17 cellular contexts compared by ENCODE assay signal in genomic region chr19:42505066-42505465, GRCh38. TPM values are rescaled to one million over a fixed set of nuclear protein-coding genes. Genes with fewer than 3 reads are reported as not detected.
DNase-seq lines count a peak whose midpoint lies in the region; ATAC-seq and TF ChIP-seq lines count a peak whose summit lies in the region.
"Had no signal": no experiment of that assay in that cellular context is flagged by ENCODE, and none has a peak within 500 bp of the region (broad histone marks: within the 10 kb centered on the region; RNA-seq: fewer than 3 reads in every experiment).

No MANE protein-coding gene starts in this region.

- no peaks in the 10 kb centered on the region for H3K79me2 ChIP-seq in mammary epithelial cell (ENCODE audit: insufficient read depth, low read length)

- no peak for ATAC-seq in stimulated activated naive CD8-positive, alpha-beta T cell treated with anti-CD3 and anti-CD28 coated beads, Interleukin-15, amount 100 ng/mL, for 72 hours
- no peak for ATAC-seq in activated CD8-positive, alpha-beta T cell treated with anti-CD3 and anti-CD28 coated beads, Interleukin-2, amount 10 ng/mL, durations not matched to agents 7 days and 5 days
- peak; percentile 28 for ATAC-seq in left colon
- no peak for ATAC-seq in effector memory CD8-positive, alpha-beta T cell (replicated peaks)
- no peak for ATAC-seq in GM21360 (IDR thresholded peaks at IDR 0.05; ENCODE audit: unreplicated experiment)

- no peaks in the 10 kb centered on the region for H3K27me3 ChIP-seq in mammary epithelial cell (ENCODE audit: insufficient read depth, low read length)

- TF ChIP-seq CTCF in mammary epithelial cell (conservative IDR thresholded peaks at IDR 0.05 in 1 of 2, IDR thresholded peaks at IDR 0.05 in 1 of 2; ENCODE audit: extremely low read depth in 1 of 2, insufficient read depth in 1 of 2, low read depth in 1 of 2, low read length in 2 of 2), result no peak

- H3K4me2 ChIP-seq in mammary epithelial cell (ENCODE audit: insufficient read depth, low read depth, low read length), result no peak overlapping the region

- no peak overlapping the region for H2AFZ ChIP-seq in mammary epithelial cell (ENCODE audit: low read depth, low read length)

- H3K9me3 ChIP-seq in mammary epithelial cell (replicated peaks; ENCODE audit: insufficient read depth, low read length), result no peaks in the 10 kb centered on the region
- H3K9me3 ChIP-seq: BE2C, Caco-2 had no signal

- H3K36me3 Mint-ChIP-seq in stimulated activated naive CD8-positive, alpha-beta T cell treated with anti-CD3 and anti-CD28 coated beads, Interleukin-15, Interleukin-2, amounts not matched to agents 100 ng/mL and 50 ng/mL, for 24 hours (ENCODE audit: low read depth), result no peaks in the 10 kb centered on the region
- peaks cover 17% of the 10 kb centered on the region for H3K36me3 Mint-ChIP-seq in activated CD8-positive, alpha-beta T cell treated with anti-CD3 and anti-CD28 coated beads, Interleukin-2, amount 10 ng/mL, durations not matched to agents 7 days and 5 days (ENCODE audit: low read depth)
- H3K36me3 Mint-ChIP-seq in effector memory CD8-positive, alpha-beta T cell (ENCODE audit: insufficient read depth), result no peaks in the 10 kb centered on the region

- H3K9me3 Mint-ChIP-seq in stimulated activated naive CD8-positive, alpha-beta T cell treated with anti-CD3 and anti-CD28 coated beads, Interleukin-15, Interleukin-2, amounts not matched to agents 100 ng/mL and 50 ng/mL, for 24 hours, result no peaks in the 10 kb centered on the region
- no peaks in the 10 kb centered on the region for H3K9me3 Mint-ChIP-seq in stimulated activated naive CD8-positive, alpha-beta T cell treated with anti-CD3 and anti-CD28 coated beads, Interleukin-15, amount 100 ng/mL, for 72 hours
- H3K9me3 Mint-ChIP-seq in activated CD8-positive, alpha-beta T cell treated with anti-CD3 and anti-CD28 coated beads, Interleukin-2, amount 10 ng/mL, durations not matched to agents 7 days and 5 days (ENCODE audit: insufficient read depth), result no peaks in the 10 kb centered on the region
- H3K9me3 Mint-ChIP-seq in effector memory CD8-positive, alpha-beta T cell, result no peaks in the 10 kb centered on the region
- H3K9me3 Mint-ChIP-seq: CD8-positive, alpha-beta memory T cell had no signal

- no peaks in the 10 kb centered on the region for H3K36me3 ChIP-seq in mammary epithelial cell (ENCODE audit: insufficient read depth, low read length)
- H3K36me3 ChIP-seq: BE2C had no signal

- 86% methylated on average over 1 of the region's 1 CpG for WGBS in mammary epithelial cell (ENCODE audit: low coverage, missing lambda C conversion rate)

- intact Hi-C loops in left colon (cut with DNase I, micrococcal nuclease), result no loop called here
- intact Hi-C loops in mammary epithelial cell (cut with micrococcal nuclease), result no loop called here

- no peak overlapping the region for H3K4me3 Mint-ChIP-seq in stimulated activated naive CD8-positive, alpha-beta T cell treated with anti-CD3 and anti-CD28 coated beads, Interleukin-15, Interleukin-2, amounts not matched to agents 100 ng/mL and 50 ng/mL, for 24 hours
- no peak overlapping the region for H3K4me3 Mint-ChIP-seq in stimulated activated naive CD8-positive, alpha-beta T cell treated with anti-CD3 and anti-CD28 coated beads, Interleukin-15, amount 100 ng/mL, for 72 hours
- H3K4me3 Mint-ChIP-seq in activated CD8-positive, alpha-beta T cell treated with anti-CD3 and anti-CD28 coated beads, Interleukin-2, amount 10 ng/mL, durations not matched to agents 7 days and 5 days, result no peak overlapping the region
- no peak overlapping the region for H3K4me3 Mint-ChIP-seq in effector memory CD8-positive, alpha-beta T cell
- H3K4me3 Mint-ChIP-seq: CD8-positive, alpha-beta memory T cell had no signal

- no peak overlapping the region for H3K4me3 ChIP-seq in mammary epithelial cell (replicated peaks in 1 of 3; ENCODE audit: insufficient read depth in 1 of 3, low read depth in 2 of 3, low read length in 3 of 3)

- POLR2A ChIA-PET in activated CD8-positive, alpha-beta T cell treated with anti-CD3 and anti-CD28 coated beads, Interleukin-2, amount 10 ng/mL, durations not matched to agents 7 days and 5 days (lab: Charles Lee), result no interaction called here

- no peak overlapping the region for H3K27ac ChIP-seq in mammary epithelial cell (ENCODE audit: insufficient read depth, low read depth, low read length)
- H3K27ac ChIP-seq: C4-2B had no signal

- in situ Hi-C loops in mammary epithelial cell (cut with MboI; ENCODE audit: low sequenced_read_pairs in 2 of 2), result no loop called here

- no peaks in the 10 kb centered on the region for H4K20me1 ChIP-seq in mammary epithelial cell (ENCODE audit: insufficient read depth, low read length)

- peak overlapping the region; percentile 7 for H3K27ac Mint-ChIP-seq in stimulated activated naive CD8-positive, alpha-beta T cell treated with anti-CD3 and anti-CD28 coated beads, Interleukin-15, Interleukin-2, amounts not matched to agents 100 ng/mL and 50 ng/mL, for 24 hours
- H3K27ac Mint-ChIP-seq in stimulated activated naive CD8-positive, alpha-beta T cell treated with anti-CD3 and anti-CD28 coated beads, Interleukin-15, amount 100 ng/mL, for 72 hours, result no peak overlapping the region
- peak overlapping the region; percentile 30 for H3K27ac Mint-ChIP-seq in activated CD8-positive, alpha-beta T cell treated with anti-CD3 and anti-CD28 coated beads, Interleukin-2, amount 10 ng/mL, durations not matched to agents 7 days and 5 days
- no peak overlapping the region for H3K27ac Mint-ChIP-seq in effector memory CD8-positive, alpha-beta T cell

- CTCF ChIA-PET in activated CD8-positive, alpha-beta T cell treated with anti-CD3 and anti-CD28 coated beads, Interleukin-2, amount 10 ng/mL, durations not matched to agents 7 days and 5 days (lab: Charles Lee), result interaction anchor here (5.8 kb wide), 1 partner anchor 54 kb away, joined by 24 read pairs; no protein-coding TSS in a partner anchor
- CTCF ChIA-PET in mammary epithelial cell (lab: Charles Lee; ENCODE audit: low non-redundant PET), result no interaction called here

- H3K4me1 Mint-ChIP-seq in stimulated activated naive CD8-positive, alpha-beta T cell treated with anti-CD3 and anti-CD28 coated beads, Interleukin-15, Interleukin-2, amounts not matched to agents 100 ng/mL and 50 ng/mL, for 24 hours (ENCODE audit: low read depth), result peaks cover 26% of the 10 kb centered on the region
- H3K4me1 Mint-ChIP-seq in stimulated activated naive CD8-positive, alpha-beta T cell treated with anti-CD3 and anti-CD28 coated beads, Interleukin-15, amount 100 ng/mL, for 72 hours, result peaks cover 28% of the 10 kb centered on the region
- H3K4me1 Mint-ChIP-seq in activated CD8-positive, alpha-beta T cell treated with anti-CD3 and anti-CD28 coated beads, Interleukin-2, amount 10 ng/mL, durations not matched to agents 7 days and 5 days (ENCODE audit: low read depth), result peaks cover 24% of the 10 kb centered on the region
- no peaks in the 10 kb centered on the region for H3K4me1 Mint-ChIP-seq in effector memory CD8-positive, alpha-beta T cell (ENCODE audit: low read depth in 2 of 2)
- H3K4me1 Mint-ChIP-seq: CD8-positive, alpha-beta memory T cell had no signal

- no peak for DNase-seq in stimulated activated naive CD8-positive, alpha-beta T cell treated with anti-CD3 and anti-CD28 coated beads, Interleukin-15, amount 100 ng/mL, for 72 hours
- no peak for DNase-seq in activated CD8-positive, alpha-beta T cell treated with anti-CD3 and anti-CD28 coated beads, Interleukin-2, amount 10 ng/mL, durations not matched to agents 7 days and 5 days
- DNase-seq in left colon, result no peak
- no peak for DNase-seq in mammary epithelial cell
- no peak for DNase-seq in effector memory CD8-positive, alpha-beta T cell
- DNase-seq: BE2C; Caco-2; CD8-positive, alpha-beta memory T cell; DND-41; GDM1; GOT3; HCEC 1CT; IMR-90 had no signal

- dilution Hi-C loops in mammary epithelial cell (cut with HindIII; ENCODE audit: low sequenced_read_pairs), result no loop called here

- no peaks in the 10 kb centered on the region for H3K4me1 ChIP-seq in mammary epithelial cell (ENCODE audit: insufficient read depth, low read length)
- H3K4me1 ChIP-seq: BE2C, Caco-2 had no signal

- BruUV-seq in mammary epithelial cell (replicated peaks; lab: Mats Ljungman, UMichigan), result no TSS peak

- no peaks in the 10 kb centered on the region for H3K27me3 Mint-ChIP-seq in stimulated activated naive CD8-positive, alpha-beta T cell treated with anti-CD3 and anti-CD28 coated beads, Interleukin-15, Interleukin-2, amounts not matched to agents 100 ng/mL and 50 ng/mL, for 24 hours
- no peaks in the 10 kb centered on the region for H3K27me3 Mint-ChIP-seq in stimulated activated naive CD8-positive, alpha-beta T cell treated with anti-CD3 and anti-CD28 coated beads, Interleukin-15, amount 100 ng/mL, for 72 hours
- H3K27me3 Mint-ChIP-seq in activated CD8-positive, alpha-beta T cell treated with anti-CD3 and anti-CD28 coated beads, Interleukin-2, amount 10 ng/mL, durations not matched to agents 7 days and 5 days (ENCODE audit: low read depth), result no peaks in the 10 kb centered on the region
- H3K27me3 Mint-ChIP-seq in effector memory CD8-positive, alpha-beta T cell, result no peaks in the 10 kb centered on the region

- H3K9ac ChIP-seq in mammary epithelial cell (ENCODE audit: insufficient read depth, low read length), result no peak overlapping the region

RNA-seq across cellular contexts. Expression of gene CEACAM1, which starts 23.2 kb away (rescaled TPM):
- 10 to 100 TPM; 22.5 to 27.1 TPM for total RNA-seq in activated CD8-positive, alpha-beta T cell treated with anti-CD3 and anti-CD28 coated beads, Interleukin-2, amount 10 ng/mL, durations not matched to agents 7 days and 5 days
- 1,000 to 10,000 TPM in 1 of 2 donors, 100 to 1,000 TPM in 1; 627 to 1,309 TPM for total RNA-seq in left colon
- total RNA-seq in mammary epithelial cell, result 1 to 10 TPM; 1.8 to 3.6 TPM
- 10.3 TPM for polyA plus RNA-seq in mammary epithelial cell
- polyA minus RNA-seq in mammary epithelial cell, result 19.3 TPM
- total RNA-seq: IMR-90 had no signal
- polyA plus RNA-seq: AG04450, IMR-90 had no signal

Comparison
In these comparisons a context has a peak if more than half of its experiments do, and no peak if none do; other contexts are left out.
1. H3K27ac Mint-ChIP-seq: peak in stimulated activated naive CD8-positive, alpha-beta T cell treated with anti-CD3 and anti-CD28 coated beads, Interleukin-15, Interleukin-2, amounts not matched to agents 100 ng/mL and 50 ng/mL, for 24 hours (single experiment) and activated CD8-positive, alpha-beta T cell treated with anti-CD3 and anti-CD28 coated beads, Interleukin-2, amount 10 ng/mL, durations not matched to agents 7 days and 5 days (single experiment); none in stimulated activated naive CD8-positive, alpha-beta T cell treated with anti-CD3 and anti-CD28 coated beads, Interleukin-15, amount 100 ng/mL, for 72 hours (0 of 2) and effector memory CD8-positive, alpha-beta T cell (0 of 2).
2. RNA of gene CEACAM1, which starts 23.2 kb away (total RNA-seq): 627 to 1,309 TPM in left colon; 22.5 to 27.1 TPM in activated CD8-positive, alpha-beta T cell treated with anti-CD3 and anti-CD28 coated beads, Interleukin-2, amount 10 ng/mL, durations not matched to agents 7 days and 5 days and 1.8 to 3.6 TPM in mammary epithelial cell; every median in the first group is over 10 times any median in the second.